In the genomic region with DNA sequence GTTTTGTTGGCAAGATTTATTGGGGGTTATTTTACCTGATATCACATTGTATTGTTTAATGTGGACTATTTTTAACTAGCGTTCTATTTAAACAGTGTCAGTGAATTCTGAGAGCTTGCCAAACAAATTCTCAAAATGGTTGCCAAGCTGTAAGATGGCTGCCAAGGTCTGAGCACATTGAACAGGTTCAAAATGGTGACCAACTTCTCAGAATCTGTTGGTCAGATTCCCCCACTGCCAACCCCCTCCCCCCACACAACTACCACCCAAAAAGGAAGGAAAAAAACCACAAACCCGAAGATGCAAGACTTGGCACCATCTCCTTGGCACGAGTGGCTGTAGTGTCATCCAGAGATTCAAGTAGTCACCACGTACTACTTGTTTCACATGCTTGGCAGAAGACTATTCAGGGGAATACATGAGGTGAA, we compare ENCODE assay signal across 11 cellular contexts.
DNase-seq lines count a peak whose midpoint lies in the region; ATAC-seq and TF ChIP-seq lines count a peak whose summit lies in the region.
"Had no signal": no experiment of that assay in that cellular context is flagged by ENCODE, and none has a peak within 500 bp of the region (broad histone marks: within the 10 kb centered on the region; RNA-seq: fewer than 3 reads in every experiment).

No MANE protein-coding gene starts in this region.

- no peak overlapping the region for H3K27ac Mint-ChIP-seq in glutamatergic neuron (ENCODE audit: unreplicated experiment)
- H3K27ac Mint-ChIP-seq: activated naive CD8-positive, alpha-beta T cell treated with anti-CD3 and anti-CD28 coated beads, Interleukin-2, amount 10 ng/mL, durations not matched to agents 7 days and 5 days; CD4-positive, CD25-positive, alpha-beta regulatory T cell had no signal

- in situ Hi-C loops in Panc1 (cut with HindIII; ENCODE audit: low pct_unique_long_range_greater_than_20kb, low sequenced_read_pairs) = no loop called here

- H3K27ac ChIP-seq in Panc1 (ENCODE audit: low read length) (peak overlapping the region; percentile 52; the same call in 1 of the 2 replicates), ovary (peak overlapping the region in 1 of 2 donors; percentile 46)

- no peak for TF ChIP-seq EP300 in ovary (IDR thresholded peaks at IDR 0.05)

- H3K4me1 ChIP-seq in Panc1 (ENCODE audit: control insufficient read depth, insufficient read depth, low read length) (peaks cover 20% of the 10 kb centered on the region), ovary (ENCODE audit: insufficient read depth) (peaks cover 6% of the 10 kb centered on the region)

- H3K4me3 ChIP-seq in Panc1 (ENCODE audit: low read depth in 2 of 2, low read length in 2 of 2) = no peak overlapping the region
- H3K4me3 ChIP-seq in fibroblast of mammary gland (ENCODE audit: control insufficient read depth, low read depth, low read length) = no peak overlapping the region
- peak overlapping the region; percentile 8 for H3K4me3 ChIP-seq in ovary

- BruUV-seq in Panc1 (replicated peaks; lab: Mats Ljungman, UMichigan) = no TSS peak

- H3K36me3 Mint-ChIP-seq in glutamatergic neuron (ENCODE audit: unreplicated experiment) = no peaks in the 10 kb centered on the region
- H3K36me3 Mint-ChIP-seq: activated naive CD8-positive, alpha-beta T cell treated with anti-CD3 and anti-CD28 coated beads, Interleukin-2, amount 10 ng/mL, durations not matched to agents 7 days and 5 days; CD4-positive, CD25-positive, alpha-beta regulatory T cell had no signal

- H3K36me3 ChIP-seq in Panc1 (ENCODE audit: control insufficient read depth, insufficient read depth, low read length) = no peaks in the 10 kb centered on the region
- no peaks in the 10 kb centered on the region for H3K36me3 ChIP-seq in ovary

- 12 to 23% (median 18%) methylated on average over 4 of the region's 4 CpGs for WGBS in ovary, 3 donors

- H3K9me3 ChIP-seq in Panc1 (ENCODE audit: control insufficient read depth, insufficient read depth, low read depth, low read length) (no peaks in the 10 kb centered on the region), ovary (no peaks in the 10 kb centered on the region)

- no peaks in the 10 kb centered on the region for H3K9me3 Mint-ChIP-seq in glutamatergic neuron (ENCODE audit: unreplicated experiment)
- H3K9me3 Mint-ChIP-seq: activated naive CD8-positive, alpha-beta T cell treated with anti-CD3 and anti-CD28 coated beads, Interleukin-2, amount 10 ng/mL, durations not matched to agents 7 days and 5 days; CD4-positive, CD25-positive, alpha-beta regulatory T cell had no signal

- ATAC-seq in Panc1 (no peak), HG03135 (IDR thresholded peaks at IDR 0.05; ENCODE audit: unreplicated experiment) (no peak)

- POLR2A ChIA-PET in Panc1 (lab: Charles Lee) = interaction anchor here (0.6 kb wide), 1 partner anchor 28 kb away, joined by 5 read pairs; no protein-coding TSS in a partner anchor

- TF ChIP-seq CTCF in Panc1 (IDR thresholded peaks at IDR 0.05) = no peak
- no peak for TF ChIP-seq CTCF in fibroblast of mammary gland (conservative IDR thresholded peaks at IDR 0.05; ENCODE audit: control insufficient read depth, insufficient read depth, low read depth, low read length)
- TF ChIP-seq CTCF in ovary (IDR thresholded peaks at IDR 0.05) = no peak
- TF ChIP-seq CTCF in glutamatergic neuron (IDR thresholded peaks at IDR 0.05; ENCODE audit: partially characterized antibody, unreplicated experiment) = no peak

- intact Hi-C loops in Panc1 (cut with micrococcal nuclease; ENCODE audit: unreplicated experiment) (no loop called here), ovary (cut with DNase I) (no loop called here)

- no peak for TF ChIP-seq POLR2A in ovary (IDR thresholded peaks at IDR 0.05)

- no peak overlapping the region for H3K4me3 Mint-ChIP-seq in glutamatergic neuron (ENCODE audit: unreplicated experiment)
- H3K4me3 Mint-ChIP-seq: activated naive CD8-positive, alpha-beta T cell treated with anti-CD3 and anti-CD28 coated beads, Interleukin-2, amount 10 ng/mL, durations not matched to agents 7 days and 5 days; CD4-positive, CD25-positive, alpha-beta regulatory T cell had no signal

- CTCF ChIA-PET in Panc1 (lab: Charles Lee) = no interaction called here

- peaks cover 3% of the 10 kb centered on the region for H3K27me3 Mint-ChIP-seq in glutamatergic neuron (ENCODE audit: unreplicated experiment)
- H3K27me3 Mint-ChIP-seq: activated naive CD8-positive, alpha-beta T cell treated with anti-CD3 and anti-CD28 coated beads, Interleukin-2, amount 10 ng/mL, durations not matched to agents 7 days and 5 days; CD4-positive, CD25-positive, alpha-beta regulatory T cell had no signal

- H3K27me3 ChIP-seq in Panc1 (ENCODE audit: control insufficient read depth, insufficient read depth, low read length) (no peaks in the 10 kb centered on the region), ovary (no peaks in the 10 kb centered on the region)

- peaks cover 47% of the 10 kb centered on the region for H3K4me1 Mint-ChIP-seq in glutamatergic neuron (ENCODE audit: low read depth, unreplicated experiment)
- H3K4me1 Mint-ChIP-seq: CD4-positive, CD25-positive, alpha-beta regulatory T cell had no signal

- DNase-seq in DMS79 treated with DMSO at 0.1 percent for 48 hours (lab: John Stamatoyannopoulos, UW) (peak; percentile 98), Panc1 (ENCODE audit: low read depth, low spot score) (no peak), fibroblast of mammary gland (ENCODE audit: low read depth) (peak; percentile 55), ovary (peak in 4 of 5 donors; percentile 36 to 57 (median 48)), NAMALWA (ENCODE audit: low spot score) (no peak), glutamatergic neuron (no peak), hippocampal formation (lab: John Stamatoyannopoulos, UW) (no peak)
- DNase-seq: activated naive CD8-positive, alpha-beta T cell treated with anti-CD3 and anti-CD28 coated beads, Interleukin-2, amount 10 ng/mL, durations not matched to agents 7 days and 5 days; CD4-positive, CD25-positive, alpha-beta regulatory T cell; MM.1S had no signal

Comparison
In these comparisons a context has a peak if more than half of its experiments do, and no peak if none do; other contexts are left out.
1. DNase-seq: peak in DMS79 treated with DMSO at 0.1 percent for 48 hours (single experiment), fibroblast of mammary gland (single experiment) and ovary (4 of 5); none in Panc1 (single experiment), NAMALWA (single experiment), glutamatergic neuron (single experiment) and hippocampal formation (0 of 2).